ENCODE assay signal across 29 cellular contexts in the genomic region with DNA sequence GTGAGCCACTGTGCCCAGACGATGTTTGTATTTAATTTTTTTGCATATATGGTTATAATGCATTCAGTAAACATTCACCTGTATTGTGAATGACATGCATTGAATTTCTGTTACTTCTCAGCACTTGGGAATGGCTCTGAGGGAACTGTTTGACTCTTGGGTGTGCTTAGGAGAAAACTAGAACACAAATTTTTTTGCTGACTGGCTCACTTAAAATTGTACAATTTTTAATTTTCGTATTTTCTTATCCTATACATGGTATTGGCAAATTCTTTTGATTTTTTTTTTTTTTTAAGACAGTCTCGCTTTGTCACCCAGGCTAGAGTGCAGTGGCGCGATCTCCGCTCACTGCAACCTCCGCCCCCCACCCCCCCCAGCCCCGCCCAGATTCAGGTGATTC.
"Had no signal": no experiment of that assay in that cellular context is flagged by ENCODE, and none has a peak within 500 bp of the region (broad histone marks: within the 10 kb centered on the region; RNA-seq: fewer than 3 reads in every experiment).

No MANE protein-coding gene starts in this region.

- H3K9me3 ChIP-seq: colonic mucosa, esophagus muscularis mucosa, esophagus squamous epithelium, gastrocnemius medialis, gastroesophageal sphincter, heart left ventricle, heart right ventricle had no signal

- H3K4me3 ChIP-seq: colonic mucosa, coronary artery, dorsolateral prefrontal cortex, esophagus muscularis mucosa, esophagus squamous epithelium, gastrocnemius medialis, gastroesophageal sphincter, heart left ventricle, heart right ventricle, hepatocyte had no signal

- H3K27ac ChIP-seq: colonic mucosa, coronary artery, dorsolateral prefrontal cortex, epithelial cell of prostate, esophagus muscularis mucosa, esophagus squamous epithelium, foreskin keratinocyte, gastrocnemius medialis, gastroesophageal sphincter, heart left ventricle, heart right ventricle, hepatocyte had no signal

- FAIRE-seq: colon, endometrium, endothelial cell of umbilical vein, frontal cortex had no signal

- H3K27me3 ChIP-seq: colonic mucosa, dorsolateral prefrontal cortex, esophagus muscularis mucosa, esophagus squamous epithelium, foreskin keratinocyte, gastrocnemius medialis, gastroesophageal sphincter, heart left ventricle, heart right ventricle, hepatocyte had no signal

- DNase-seq: colonic mucosa; cortex of kidney; dermis blood vessel endothelial cell; dorsolateral prefrontal cortex; effector CD4-positive, alpha-beta T cell; effector CD8-positive, alpha-beta T cell; effector memory CD4-positive, alpha-beta T cell; effector memory CD8-positive, alpha-beta T cell; endodermal cell; erythroblast; esophagus squamous epithelium; foreskin fibroblast; foreskin keratinocyte; foreskin melanocyte; gastrocnemius medialis; glutamatergic neuron; head of caudate nucleus; heart left ventricle; heart right ventricle had no signal

- H2AFZ ChIP-seq: hepatocyte had no signal

- H3K4me2 ChIP-seq: hepatocyte had no signal

- H3K36me3 ChIP-seq: colonic mucosa, esophagus muscularis mucosa, esophagus squamous epithelium, gastrocnemius medialis, gastroesophageal sphincter, heart left ventricle had no signal

- ATAC-seq: effector memory CD8-positive, alpha-beta T cell; esophagus mucosa; foreskin keratinocyte; gastrocnemius medialis; gastroesophageal sphincter; heart left ventricle; heart right ventricle had no signal
